In the genomic region with DNA sequence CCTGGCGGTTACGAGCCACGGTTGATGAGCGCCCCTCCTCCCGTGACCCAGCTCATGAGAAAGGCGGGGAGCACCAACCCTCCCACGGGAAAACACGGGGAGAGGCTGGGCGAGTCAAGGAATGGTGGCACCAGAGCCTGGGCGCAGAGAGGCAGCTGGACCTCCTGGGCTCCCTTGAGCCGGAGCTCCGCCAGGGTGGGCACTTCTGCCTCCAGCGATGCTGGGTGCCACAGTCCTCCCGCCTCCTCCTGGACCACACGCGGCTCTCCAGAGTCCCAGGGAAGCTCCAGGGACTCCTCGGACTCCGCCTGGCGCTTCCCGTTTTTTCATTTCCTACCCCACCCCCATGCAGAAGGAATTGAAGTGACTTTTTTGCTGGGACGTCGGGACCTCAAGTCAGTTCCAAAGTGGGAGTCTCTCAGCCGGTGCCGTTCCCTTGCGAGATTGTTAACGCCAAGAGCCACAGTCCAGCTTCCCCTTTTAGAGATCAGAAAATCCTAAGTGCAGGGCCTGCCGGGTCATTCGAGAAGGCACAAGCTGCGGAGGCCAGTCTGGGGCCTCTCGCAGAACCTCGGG, we compare ENCODE assay signal across 11 cellular contexts. TPM values are rescaled to one million over a fixed set of nuclear protein-coding genes. Genes with fewer than 3 reads are reported as not detected.
DNase-seq lines count a peak whose midpoint lies in the region; ATAC-seq and TF ChIP-seq lines count a peak whose summit lies in the region.
"Had no signal": no experiment of that assay in that cellular context is flagged by ENCODE, and none has a peak within 500 bp of the region (broad histone marks: within the 10 kb centered on the region; RNA-seq: fewer than 3 reads in every experiment).

No MANE protein-coding gene starts in this region.

- no peaks in the 10 kb centered on the region for H3K9me3 ChIP-seq in HEK293 (ENCODE audit: control insufficient read depth, insufficient read depth, low read depth, low read length)
- peaks cover 0 to 29% (median 0%) of the 10 kb centered on the region in 4 donors for H3K9me3 ChIP-seq in Peyer's patch
- H3K9me3 ChIP-seq: A549 had no signal

- CTCF ChIA-PET in HEK293 (lab: Yijun Ruan, JAX), result interaction anchor here (0.7 to 2.1 kb wide), 7 partner anchors 13 to 64 kb away, joined by 3 to 7 read pairs (median 4); partner anchors contain the start of gene CBX4

- no peak for ATAC-seq in naive thymus-derived CD8-positive, alpha-beta T cell
- ATAC-seq: A549 had no signal

- TF ChIP-seq CTCF in HEK293 (tag by site-specific recombination; IDR thresholded peaks at IDR 0.05) (no peak), Peyer's patch (IDR thresholded peaks at IDR 0.05) (no peak)

- peaks cover 54 to 88% (median 61%) of the 10 kb centered on the region in 5 donors for H3K27me3 Mint-ChIP-seq in naive thymus-derived CD8-positive, alpha-beta T cell

- peak overlapping the region in 6 of 10 donors; percentile 25 to 58 (median 31) for H3K4me3 Mint-ChIP-seq in naive thymus-derived CD8-positive, alpha-beta T cell

- peaks cover 16% of the 10 kb centered on the region for H3K4me1 ChIP-seq in HEK293 (ENCODE audit: control insufficient read depth, insufficient read depth, low read length)
- H3K4me1 ChIP-seq in Peyer's patch, result peaks cover 0 to 46% (median 12%) of the 10 kb centered on the region in 4 donors
- H3K4me1 ChIP-seq: A549 had no signal

- H3K4me1 Mint-ChIP-seq in naive thymus-derived CD8-positive, alpha-beta T cell, result peaks cover 25 to 49% (median 45%) of the 10 kb centered on the region in 4 donors

- peaks cover 0 to 6% (median 0%) of the 10 kb centered on the region in 9 donors for H3K9me3 Mint-ChIP-seq in naive thymus-derived CD8-positive, alpha-beta T cell

- no peak overlapping the region for H3K27ac ChIP-seq in HEK293 (ENCODE audit: extremely low read depth, low read depth, low read length)
- no peak overlapping the region for H3K27ac ChIP-seq in Peyer's patch
- H3K27ac ChIP-seq: A549 had no signal

- H3K27ac Mint-ChIP-seq in naive thymus-derived CD8-positive, alpha-beta T cell, result peak overlapping the region in 1 of 10 donors; percentile 67

- H3K36me3 ChIP-seq in HEK293 (ENCODE audit: control insufficient read depth in 2 of 2, insufficient read depth in 1 of 2, low read length in 2 of 2) (no peaks in the 10 kb centered on the region), Peyer's patch (no peaks in the 10 kb centered on the region)

- H3K36me3 Mint-ChIP-seq in naive thymus-derived CD8-positive, alpha-beta T cell, result peaks cover 0 to 6% (median 2%) of the 10 kb centered on the region in 3 donors

- H3K4me3 ChIP-seq in HEK293 (ENCODE audit: low read depth, low read length), result no peak overlapping the region
- no peak overlapping the region for H3K4me3 ChIP-seq in Peyer's patch
- H3K4me3 ChIP-seq: A549 had no signal

- H3K27me3 ChIP-seq in Peyer's patch, result peaks cover 7 to 100% of the 10 kb centered on the region in 2 donors

- TF ChIP-seq POLR2A in Peyer's patch (IDR thresholded peaks at IDR 0.05), result no peak

- POLR2A ChIA-PET in HEK293 (lab: Yijun Ruan, JAX), result interaction anchor here (0.6 kb wide), 1 partner anchor 52 kb away, joined by 3 read pairs; no protein-coding TSS in a partner anchor
- POLR2A ChIA-PET in naive thymus-derived CD8-positive, alpha-beta T cell (lab: Charles Lee), result interaction anchor here (0.6 to 4.2 kb wide), 7 partner anchors 10 to 39 kb away, joined by 3 to 14 read pairs (median 11); partner anchors contain the start of gene CBX4

- DNase-seq in SKM-1 treated with dmso at 0.1 percent for 144 hours (lab: John Stamatoyannopoulos, UW; ENCODE audit: unreplicated experiment), result peak; percentile 39
- DNase-seq in SKM-1 (lab: John Stamatoyannopoulos, UW; ENCODE audit: unreplicated experiment), result no peak
- DNase-seq in UCSD-AML1 (lab: John Stamatoyannopoulos, UW; ENCODE audit: unreplicated experiment), result peak; percentile 48
- DNase-seq in naive thymus-derived CD8-positive, alpha-beta T cell, result no peak
- no peak for DNase-seq in NCI-H1930 (lab: John Stamatoyannopoulos, UW)
- no peak for DNase-seq in Peyer's patch
- DNase-seq in NCI-H2171 treated with DMSO at 0.1 percent for 48 hours (lab: John Stamatoyannopoulos, UW), result no peak
- DNase-seq: DMS79 treated with DMSO at 0.1 percent for 48 hours, nucleus accumbens had no signal

TF ChIP-seq in HEK293, 187 proteins besides CTCF, POLR2A, EP300 and RAD21:
- no peak for TF ChIP-seq HOXC10 (CRISPR knock-in tag; IDR thresholded peaks at IDR 0.05)
- TF ChIP-seq ZNF19 (tag by site-specific recombination; IDR thresholded peaks at IDR 0.05; ENCODE audit: low read depth), result no peak
- TF ChIP-seq PRDM2 (tag by site-specific recombination; IDR thresholded peaks at IDR 0.05; ENCODE audit: borderline replicate concordance), result no peak
- TF ChIP-seq, protein P1, sequence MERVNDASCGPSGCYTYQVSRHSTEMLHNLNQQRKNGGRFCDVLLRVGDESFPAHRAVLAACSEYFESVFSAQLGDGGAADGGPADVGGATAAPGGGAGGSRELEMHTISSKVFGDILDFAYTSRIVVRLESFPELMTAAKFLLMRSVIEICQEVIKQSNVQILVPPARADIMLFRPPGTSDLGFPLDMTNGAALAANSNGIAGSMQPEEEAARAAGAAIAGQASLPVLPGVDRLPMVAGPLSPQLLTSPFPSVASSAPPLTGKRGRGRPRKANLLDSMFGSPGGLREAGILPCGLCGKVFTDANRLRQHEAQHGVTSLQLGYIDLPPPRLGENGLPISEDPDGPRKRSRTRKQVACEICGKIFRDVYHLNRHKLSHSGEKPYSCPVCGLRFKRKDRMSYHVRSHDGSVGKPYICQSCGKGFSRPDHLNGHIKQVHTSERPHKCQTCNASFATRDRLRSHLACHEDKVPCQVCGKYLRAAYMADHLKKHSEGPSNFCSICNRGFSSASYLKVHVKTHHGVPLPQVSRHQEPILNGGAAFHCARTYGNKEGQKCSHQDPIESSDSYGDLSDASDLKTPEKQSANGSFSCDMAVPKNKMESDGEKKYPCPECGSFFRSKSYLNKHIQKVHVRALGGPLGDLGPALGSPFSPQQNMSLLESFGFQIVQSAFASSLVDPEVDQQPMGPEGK (tag by site-specific recombination; IDR thresholded peaks at IDR 0.05), result 0 out of 2 replicates have a peak, but pooled peaks have one; percentile 12
- TF ChIP-seq IKZF3 (tag by site-specific recombination; IDR thresholded peaks at IDR 0.05), result peak; percentile 35; the same call in 1 of the 2 replicates

RNA-seq across cellular contexts. Expression of gene CBX8, which starts 6.6 kb away (rescaled TPM):
- 1 to 10 TPM; 2.0 to 2.4 TPM for total RNA-seq in naive thymus-derived CD8-positive, alpha-beta T cell
- polyA plus RNA-seq in naive thymus-derived CD8-positive, alpha-beta T cell, result 1 to 10 TPM in 1 of 3 donors, under 1 TPM in 2; 0.13 to 1.4 (median 0.77) TPM
- total RNA-seq in Peyer's patch, result 10 to 100 TPM in 1 of 4 donors, 1 to 10 TPM in 3; 2.5 to 14.9 (median 3.5) TPM

RNA-seq across cellular contexts. Expression of gene CBX2, which starts 25.6 kb away (rescaled TPM):
- 1 to 10 TPM; 1.2 to 1.6 TPM for total RNA-seq in naive thymus-derived CD8-positive, alpha-beta T cell
- polyA plus RNA-seq in naive thymus-derived CD8-positive, alpha-beta T cell, result under 1 TPM; 0.16 to 0.60 (median 0.46) TPM
- total RNA-seq in Peyer's patch, result under 1 TPM; 0.18 to 0.85 (median 0.81) TPM

RNA-seq across cellular contexts. Expression of gene CBX4, which starts 35.7 kb away (rescaled TPM):
- 10 to 100 TPM; 78.6 to 80.7 TPM for total RNA-seq in naive thymus-derived CD8-positive, alpha-beta T cell
- polyA plus RNA-seq in naive thymus-derived CD8-positive, alpha-beta T cell, result 10 to 100 TPM in 1 of 3 donors, 1 to 10 TPM in 2; 4.3 to 16.0 (median 9.3) TPM
- 10 to 100 TPM in 2 of 4 donors, 1 to 10 TPM in 2; 4.9 to 19.0 (median 12.3) TPM for total RNA-seq in Peyer's patch

Comparison
In these comparisons a context has a peak if more than half of its experiments do, and no peak if none do; other contexts are left out.
1. DNase-seq: peak in SKM-1 treated with dmso at 0.1 percent for 144 hours (single experiment) and UCSD-AML1 (single experiment); none in SKM-1 (single experiment), naive thymus-derived CD8-positive, alpha-beta T cell (0 of 10), NCI-H1930 (0 of 2), Peyer's patch (0 of 3) and NCI-H2171 treated with DMSO at 0.1 percent for 48 hours (single experiment).